ENCODE assay signal across 12 cellular contexts in the genomic region with DNA sequence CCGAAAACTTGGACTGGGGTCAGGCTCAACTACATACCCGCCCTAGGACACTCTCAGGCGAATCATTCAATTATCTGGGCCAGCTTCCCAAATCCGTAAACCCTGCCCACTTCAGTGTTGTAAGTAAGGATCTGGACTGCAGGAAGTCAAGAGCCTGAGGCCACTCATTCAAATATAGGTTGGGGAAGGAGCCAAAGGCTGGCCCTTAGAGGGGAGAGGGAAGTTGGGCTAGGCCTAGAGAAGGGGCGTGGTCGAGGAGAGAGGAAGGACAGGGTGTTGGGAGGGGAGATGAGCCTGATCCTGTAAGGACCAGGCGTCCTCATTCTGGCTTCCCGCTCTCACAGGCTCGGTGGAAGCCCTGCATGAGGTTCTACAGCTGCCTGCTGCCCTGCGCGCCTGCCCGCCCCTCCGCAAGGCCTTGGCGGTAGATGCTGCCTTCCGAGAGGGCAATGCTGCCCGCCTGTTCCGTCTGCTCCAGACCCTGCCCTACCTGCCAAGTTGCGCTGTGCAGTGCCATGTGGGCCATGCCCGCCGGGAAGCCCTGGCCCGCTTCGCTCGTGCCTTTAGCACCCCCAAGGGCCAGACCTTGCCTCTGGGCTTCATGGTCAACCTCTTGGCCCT. TPM values are rescaled to one million over a fixed set of nuclear protein-coding genes. Genes with fewer than 3 reads are reported as not detected.
DNase-seq lines count a peak whose midpoint lies in the region; ATAC-seq, FAIRE-seq and TF ChIP-seq lines count a peak whose summit lies in the region.
"Had no signal": no experiment of that assay in that cellular context is flagged by ENCODE, and none has a peak within 500 bp of the region (broad histone marks: within the 10 kb centered on the region; RNA-seq: fewer than 3 reads in every experiment).

No MANE protein-coding gene starts in this region.

- DNase-seq in GM03348 (ENCODE audit: low spot score) (peak; percentile 45), fibroblast of the conjunctiva (ENCODE audit: low read depth) (peak; percentile 30), gastrocnemius medialis (peak; percentile 9 to 36), GM12892 (ENCODE audit: insufficient read length) (no peak), NCI-H1417 treated with DMSO at 0.1 percent for 48 hours (lab: John Stamatoyannopoulos, UW) (no peak)
- DNase-seq: activated CD4-positive, alpha-beta memory T cell treated with anti-CD3 and anti-CD28 coated beads, Interleukin-2, amount 10 ng/mL, durations not matched to agents 7 days and 5 days; mesendoderm; NCI-H1092 treated with DMSO at 0.1 percent for 48 hours had no signal

- no peak overlapping the region for H3K4me3 ChIP-seq in gastrocnemius medialis

- H3K27ac ChIP-seq in gastrocnemius medialis: no peak overlapping the region

- H3K9me3 ChIP-seq in gastrocnemius medialis: no peaks in the 10 kb centered on the region

- in situ Hi-C loops in gastrocnemius medialis (cut with MboI; ENCODE audit: low sequenced_read_pairs in 4 of 4): no loop called here

- TF ChIP-seq CTCF in gastrocnemius medialis (IDR thresholded peaks at IDR 0.05 in 4 of 5, conservative IDR thresholded peaks at IDR 0.05 in 1 of 5): no peak

- peaks cover 14 to 21% of the 10 kb centered on the region in 2 donors for H3K4me1 ChIP-seq in gastrocnemius medialis

- TF ChIP-seq POLR2A in gastrocnemius medialis (IDR thresholded peaks at IDR 0.05) (no peak), GM12892 (IDR thresholded peaks at IDR 0.05; ENCODE audit: low read depth, low read length) (no peak)

- peaks cover 0 to 10% of the 10 kb centered on the region in 2 donors for H3K36me3 ChIP-seq in gastrocnemius medialis

- intact Hi-C loops in gastrocnemius medialis (cut with DNase I; ENCODE audit: low total_unique reads): loop anchor here (5.0 kb wide), 1 partner anchor 38 kb away; a partner anchor contains a TSS

- H3K27me3 ChIP-seq in gastrocnemius medialis: no peaks in the 10 kb centered on the region

- no peak for FAIRE-seq in GM12892 (lab: Jason Lieb, UNC)

- no peak for ATAC-seq in gastrocnemius medialis
- no peak for ATAC-seq in HG02840 (IDR thresholded peaks at IDR 0.05; ENCODE audit: low FRiP score, unreplicated experiment)
- no peak for ATAC-seq in GM21717 (IDR thresholded peaks at IDR 0.05; ENCODE audit: unreplicated experiment)
- ATAC-seq: esophagus mucosa had no signal

TF ChIP-seq in PFSK-1, 5 proteins besides CTCF, POLR2A, EP300 and RAD21:
- TF ChIP-seq FOXP2 (optimal IDR thresholded peaks at IDR 0.05; ENCODE audit: borderline replicate concordance, extremely low read depth, extremely low read length, insufficient read depth) (no peak), POLR2AphosphoS5 (IDR thresholded peaks at IDR 0.05; ENCODE audit: low read depth, low read length) (peak; percentile 64; the same call in 1 of the 2 replicates)
TF ChIP-seq in PFSK-1: peak in this region for 1.

RNA-seq across cellular contexts. Expression of a gene that starts 3.0 kb away (rescaled TPM):
- 70.3 TPM for polyA plus RNA-seq in PFSK-1 (2012; ENCODE audit: insufficient read length, low read depth)
- 10 to 100 TPM in 3 of 4 donors, 1 to 10 TPM in 1; 9.0 to 27.2 (median 14.4) TPM for total RNA-seq in gastrocnemius medialis
- polyA plus RNA-seq in GM12892 (2012; ENCODE audit: missing spikeins): 5.1 TPM

RNA-seq across cellular contexts. Expression of a gene that starts 14.4 kb away (rescaled TPM):
- polyA plus RNA-seq in PFSK-1 (2012; ENCODE audit: insufficient read length, low read depth): 0.45 TPM
- total RNA-seq in gastrocnemius medialis: 1 to 10 TPM in 3 of 4 donors, under 1 TPM in 1; 0.22 to 4.0 (median 2.6) TPM
- 10.5 TPM for polyA plus RNA-seq in GM12892 (2012; ENCODE audit: missing spikeins)

RNA-seq across cellular contexts. Expression of a gene that starts 16.8 kb away (rescaled TPM):
- polyA plus RNA-seq in PFSK-1 (2012; ENCODE audit: insufficient read length, low read depth): 57.4 TPM
- 10 to 100 TPM; 16.9 to 33.3 (median 25.9) TPM for total RNA-seq in gastrocnemius medialis
- 10.8 TPM for polyA plus RNA-seq in GM12892 (2012; ENCODE audit: missing spikeins)

RNA-seq across cellular contexts. Expression of a gene that starts 30.0 kb away (rescaled TPM):
- 319 TPM for polyA plus RNA-seq in PFSK-1 (2012; ENCODE audit: insufficient read length, low read depth)
- total RNA-seq in gastrocnemius medialis: 100 to 1,000 TPM; 150 to 268 (median 170) TPM
- 63.5 TPM for polyA plus RNA-seq in GM12892 (2012; ENCODE audit: missing spikeins)

RNA-seq across cellular contexts. Expression of a gene that starts 39.8 kb away (rescaled TPM):
- 18.4 TPM for polyA plus RNA-seq in PFSK-1 (2012; ENCODE audit: insufficient read length, low read depth)
- total RNA-seq in gastrocnemius medialis: 1 to 10 TPM in 1 of 4 donors, under 1 TPM in 2, not detected in 1; 0.36 to 1.3 (median 1.00) TPM
- 36.0 TPM for polyA plus RNA-seq in GM12892 (2012; ENCODE audit: missing spikeins)

Comparison
In these comparisons a context has a peak if more than half of its experiments do, and no peak if none do; other contexts are left out.
1. DNase-seq: peak in GM03348 (single experiment), fibroblast of the conjunctiva (single experiment) and gastrocnemius medialis (2 of 2); none in GM12892 (single experiment) and NCI-H1417 treated with DMSO at 0.1 percent for 48 hours (single experiment).